ENCODE assay signal across 22 cellular contexts in the genomic region with DNA sequence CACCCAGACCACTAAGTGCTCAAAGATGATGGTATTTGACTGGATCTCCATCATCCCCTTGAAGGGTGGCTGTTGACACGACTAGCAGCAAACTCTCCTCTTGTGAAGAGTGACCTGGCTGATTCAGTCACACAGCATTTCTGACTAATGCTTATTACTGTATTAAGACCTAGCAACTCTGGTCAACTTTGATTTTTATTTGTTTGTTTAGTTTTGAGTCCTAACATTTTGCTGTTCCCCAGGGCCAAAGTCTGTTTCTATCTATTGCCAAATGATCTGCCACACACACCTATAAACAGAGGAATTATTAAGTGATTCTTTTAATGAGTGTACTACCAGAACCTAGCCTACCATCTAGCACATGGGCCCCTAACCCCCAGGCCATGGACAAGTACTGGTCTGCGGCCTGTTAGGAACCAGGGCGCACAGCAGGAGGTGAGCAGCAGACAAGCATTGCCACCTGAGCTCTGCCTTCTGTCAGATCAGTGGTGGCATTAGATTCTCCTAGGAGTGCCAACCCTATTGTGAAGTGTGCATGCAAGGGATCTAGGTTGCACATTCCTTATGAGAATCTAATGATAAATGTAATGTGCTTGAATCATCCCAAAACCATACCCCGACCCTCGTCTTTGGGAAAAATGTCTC.
"Had no signal": no experiment of that assay in that cellular context is flagged by ENCODE, and none has a peak within 500 bp of the region (broad histone marks: within the 10 kb centered on the region; RNA-seq: fewer than 3 reads in every experiment).

No MANE protein-coding gene starts in this region.

- H3K27ac Mint-ChIP-seq: natural killer cell treated with Interleukin-12 subunit alpha and Interleukin-12 subunit beta and Interleukin-15 and Interleukin-18, amount 100 ng/mL, for 72 hours; progenitor cell of endocrine pancreas; stimulated activated effector memory CD8-positive, alpha-beta T cell treated with anti-CD3 and anti-CD28 coated beads, Interleukin-12 subunit alpha, Interleukin-12 subunit beta, amount 100 ng/mL, for 72 hours; stimulated activated naive CD8-positive, alpha-beta T cell treated with anti-CD3 and anti-CD28 coated beads, Interleukin-15, Interleukin-2, amounts not matched to agents 100 ng/mL and 50 ng/mL, for 24 hours had no signal

- H3K27ac ChIP-seq: left lung, ovary, right atrium auricular region, skin epidermis, spleen, suprapubic skin, upper lobe of right lung had no signal

- H3K4me3 Mint-ChIP-seq: naive thymus-derived CD4-positive, alpha-beta T cell; natural killer cell treated with Interleukin-12 subunit alpha and Interleukin-12 subunit beta and Interleukin-15 and Interleukin-18, amount 100 ng/mL, for 72 hours; stimulated activated effector memory CD8-positive, alpha-beta T cell treated with anti-CD3 and anti-CD28 coated beads, Interleukin-12 subunit alpha, Interleukin-12 subunit beta, amount 100 ng/mL, for 72 hours; stimulated activated naive CD8-positive, alpha-beta T cell treated with anti-CD3 and anti-CD28 coated beads, Interleukin-15, Interleukin-2, amounts not matched to agents 100 ng/mL and 50 ng/mL, for 24 hours had no signal

- H3K9me3 ChIP-seq: ovary had no signal

- H3K4me1 ChIP-seq: left lung, right atrium auricular region, spleen, suprapubic skin, upper lobe of right lung had no signal

- ATAC-seq: left cardiac atrium; left lung; mucosa of descending colon; naive thymus-derived CD4-positive, alpha-beta T cell; natural killer cell treated with Interleukin-12 subunit alpha and Interleukin-12 subunit beta and Interleukin-15 and Interleukin-18, amount 100 ng/mL, for 72 hours; sciatic nerve; stimulated activated effector memory CD8-positive, alpha-beta T cell treated with anti-CD3 and anti-CD28 coated beads, Interleukin-12 subunit alpha, Interleukin-12 subunit beta, amount 100 ng/mL, for 72 hours; upper lobe of right lung had no signal

- DNase-seq: hippocampal formation; kidney glomerular epithelial cell; left cardiac atrium; left lung; midbrain; mucosa of descending colon; naive thymus-derived CD4-positive, alpha-beta T cell; ovary; spleen; stimulated activated CD4-positive, alpha-beta T cell treated with anti-CD3 and anti-CD28 coated beads, Interleukin-4, amount 100 ng/mL, for 24 hours; stimulated activated naive CD4-positive, alpha-beta T cell; trophoblast cell; upper lobe of right lung had no signal

- H3K36me3 ChIP-seq: ovary, right atrium auricular region, upper lobe of right lung had no signal

- H3K27me3 ChIP-seq: left lung, ovary, right atrium auricular region, spleen, suprapubic skin, upper lobe of right lung had no signal

- H3K4me3 ChIP-seq: left lung, lung, mucosa of descending colon, ovary, right atrium auricular region, skin epidermis, spleen, suprapubic skin, upper lobe of right lung had no signal

- H3K27me3 Mint-ChIP-seq: naive thymus-derived CD4-positive, alpha-beta T cell; natural killer cell treated with Interleukin-12 subunit alpha and Interleukin-12 subunit beta and Interleukin-15 and Interleukin-18, amount 100 ng/mL, for 72 hours; progenitor cell of endocrine pancreas; stimulated activated naive CD8-positive, alpha-beta T cell treated with anti-CD3 and anti-CD28 coated beads, Interleukin-15, Interleukin-2, amounts not matched to agents 100 ng/mL and 50 ng/mL, for 24 hours had no signal
